26 cellular contexts compared by ENCODE assay signal in genomic region chr11:19571906-19572305, GRCh38.
"Had no signal": no experiment of that assay in that cellular context is flagged by ENCODE, and none has a peak within 500 bp of the region (broad histone marks: within the 10 kb centered on the region; RNA-seq: fewer than 3 reads in every experiment).

No MANE protein-coding gene starts in this region.

- DNase-seq: hypothalamus; kidney glomerular epithelial cell; left cardiac atrium; left lung; lower lobe of right lung; mammary epithelial cell; mesenchymal stem cell; naive B cell; natural killer cell; nephron progenitor cell; occipital lobe; ovary; right lobe of liver; stimulated activated CD4-positive, alpha-beta T cell treated with anti-CD3 and anti-CD28 coated beads, Interleukin-2, amount 100 ng/mL, for 24 hours; stimulated activated CD4-positive, alpha-beta T cell treated with anti-CD3 and anti-CD28 coated beads, Interleukin-4, amount 100 ng/mL, for 1 hour; stimulated activated naive B cell treated with anti-CD40 and anti-IgM and Interleukin-4, amounts not matched to agents 10 μg/mL and 1 μg/mL and 100 μg/mL, for 72 hours; stimulated activated naive CD8-positive, alpha-beta T cell treated with anti-CD3 and anti-CD28 coated beads, Interleukin-15, Interleukin-2, amounts not matched to agents 100 U/mL and 50 U/mL, for 24 hours; stomach; testis; tibial artery; trophoblast cell; upper lobe of right lung; uterus had no signal

- H3K4me1 Mint-ChIP-seq: naive B cell; natural killer cell; nephron progenitor cell; stimulated activated naive B cell treated with anti-CD40 and anti-IgM and Interleukin-4, amounts not matched to agents 10 μg/mL and 1 μg/mL and 100 μg/mL, for 72 hours had no signal

- H3K27ac Mint-ChIP-seq: mesothelial cell of epicardium; naive B cell; natural killer cell; nephron progenitor cell; neural progenitor cell; progenitor cell of endocrine pancreas; stimulated activated naive B cell treated with anti-CD40 and anti-IgM and Interleukin-4, amounts not matched to agents 10 μg/mL and 1 μg/mL and 100 μg/mL, for 72 hours had no signal

- H3K9me3 Mint-ChIP-seq: naive B cell, natural killer cell, neural progenitor cell had no signal

- H3K4me3 Mint-ChIP-seq: mesothelial cell of epicardium; naive B cell; natural killer cell; nephron progenitor cell; neural progenitor cell; stimulated activated naive B cell treated with anti-CD40 and anti-IgM and Interleukin-4, amounts not matched to agents 10 μg/mL and 1 μg/mL and 100 μg/mL, for 72 hours had no signal

- H3K36me3 Mint-ChIP-seq: mesothelial cell of epicardium; naive B cell; natural killer cell; neural progenitor cell; stimulated activated naive B cell treated with anti-CD40 and anti-IgM and Interleukin-4, amounts not matched to agents 10 μg/mL and 1 μg/mL and 100 μg/mL, for 72 hours had no signal
